7 cellular contexts compared by ENCODE assay signal in the genomic region with DNA sequence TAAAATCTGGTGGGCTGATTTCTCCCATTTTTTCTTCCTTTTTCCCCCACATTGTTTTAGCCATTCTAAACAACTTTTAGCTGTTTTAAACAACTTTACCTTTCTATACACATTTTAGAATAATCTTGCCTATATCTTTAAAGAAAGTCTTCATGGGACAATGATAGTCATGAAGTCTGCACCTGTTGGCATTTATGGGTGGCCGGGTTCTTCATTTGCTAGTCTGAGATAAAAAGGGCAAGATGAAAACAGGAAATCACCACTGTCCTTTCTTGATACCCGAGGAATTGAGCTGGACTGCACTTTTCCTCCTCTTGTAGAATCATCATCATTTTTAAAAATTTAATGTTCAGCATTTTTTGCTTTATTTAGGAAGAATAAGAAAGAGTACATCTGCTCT.
"Had no signal": no experiment of that assay in that cellular context is flagged by ENCODE, and none has a peak within 500 bp of the region (broad histone marks: within the 10 kb centered on the region; RNA-seq: fewer than 3 reads in every experiment).

No MANE protein-coding gene starts in this region.

- ATAC-seq: GM23338, HepG2 had no signal

- H3K27me3 Mint-ChIP-seq: IgD-negative memory B cell had no signal

- H3K27ac Mint-ChIP-seq: GM23338, H9, IgD-negative memory B cell had no signal

- DNase-seq: H9, HCEC 1CT, KBM-7 had no signal

- H2AFZ ChIP-seq: GM23338 had no signal

- H3K27ac ChIP-seq: HL-60 had no signal

- H3K4me2 ChIP-seq: GM23338 had no signal

- H3K4me3 Mint-ChIP-seq: GM23338, H9, IgD-negative memory B cell had no signal

- H3K9me3 Mint-ChIP-seq: GM23338, H9, IgD-negative memory B cell had no signal

- H3K4me3 ChIP-seq: GM23338 had no signal
